ENCODE assay signal across 9 cellular contexts in the genomic region with DNA sequence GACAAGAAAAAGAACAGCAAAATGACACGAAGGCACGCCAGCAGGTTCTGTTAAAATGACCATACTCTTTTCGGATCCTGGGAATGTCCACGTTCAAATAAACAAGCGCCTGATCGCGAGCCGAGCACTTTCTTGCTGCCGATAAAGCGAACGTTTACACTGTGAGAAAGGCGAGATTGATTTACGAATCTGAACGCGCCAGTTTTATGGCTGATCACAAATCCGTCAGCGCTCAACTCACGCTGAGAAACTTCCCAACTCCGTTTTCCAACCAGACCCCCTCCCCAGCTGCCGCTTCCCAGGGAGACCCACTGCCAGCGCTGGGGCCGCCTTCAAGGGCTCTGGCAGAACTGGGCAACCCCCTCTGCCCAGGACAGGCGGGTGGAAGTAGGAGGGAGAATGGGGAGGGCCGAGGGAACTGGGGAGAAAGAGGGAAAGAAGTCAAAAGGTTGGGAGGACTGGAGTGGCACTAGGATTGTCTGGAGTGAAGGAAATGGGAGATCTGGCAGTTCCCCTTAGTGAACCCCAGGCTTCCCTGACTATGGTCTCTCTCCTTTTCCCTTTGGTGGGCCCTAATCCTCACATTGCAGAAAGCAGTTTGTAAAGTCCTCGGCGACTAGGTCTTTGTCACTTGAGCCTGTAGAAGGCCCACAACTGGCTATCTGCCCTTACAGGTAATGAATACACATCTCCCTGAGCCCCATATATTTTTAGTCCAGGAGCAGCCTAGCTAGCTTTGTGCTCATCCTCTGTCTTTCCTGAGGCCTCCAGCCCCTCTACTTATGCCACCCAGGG. TPM values are rescaled to one million over a fixed set of nuclear protein-coding genes. Genes with fewer than 3 reads are reported as not detected.
DNase-seq lines count a peak whose midpoint lies in the region; ATAC-seq, FAIRE-seq and TF ChIP-seq lines count a peak whose summit lies in the region.
"Had no signal": no experiment of that assay in that cellular context is flagged by ENCODE, and none has a peak within 500 bp of the region (broad histone marks: within the 10 kb centered on the region; RNA-seq: fewer than 3 reads in every experiment).

No MANE protein-coding gene starts in this region.

- ATAC-seq in gastroesophageal sphincter = no peak

- TF ChIP-seq CTCF in gastroesophageal sphincter (IDR thresholded peaks at IDR 0.05) = no peak
- TF ChIP-seq CTCF in spleen (IDR thresholded peaks at IDR 0.05 in 8 of 11, conservative IDR thresholded peaks at IDR 0.05 in 3 of 11) = no peak

- H3K27me3 ChIP-seq in gastroesophageal sphincter (no peaks in the 10 kb centered on the region), spleen (replicated peaks in 1 of 7) (peaks cover 0 to 59% (median 18%) of the 10 kb centered on the region in 7 donors)

- H3K4me3 ChIP-seq in gastroesophageal sphincter (peak overlapping the region; percentile 27 to 81), spleen (peak overlapping the region in 2 of 8 donors; percentile 10 to 27)

- peak overlapping the region; percentile 97 to 98 (median 97) for H3K27ac ChIP-seq in gastroesophageal sphincter
- H3K27ac ChIP-seq in spleen = peak overlapping the region; percentile 42 to 89 (median 72)

- 16 to 29% methylated on average over 21 to 22 of the region's 26 CpGs for WGBS in gastroesophageal sphincter (ENCODE audit: low coverage in 1 of 2), 2 donors
- 64 to 74% (median 70%) methylated on average over 26 of the region's 26 CpGs for WGBS in spleen, 5 donors

- intact Hi-C loops in spleen (cut with DNase I; ENCODE audit: low total_unique reads) = no loop called here

- TF ChIP-seq POLR2A in gastroesophageal sphincter (IDR thresholded peaks at IDR 0.05) (no peak), spleen (IDR thresholded peaks at IDR 0.05) (no peak)

- no peak for DNase-seq in spleen
- no peak for DNase-seq in KBM-7
- DNase-seq in mesenteric fat pad (ENCODE audit: low spot score) = no peak
- no peak for DNase-seq in NCI-H524 treated with DMSO at 0.1 percent for 48 hours (lab: John Stamatoyannopoulos, UW)
- DNase-seq: NCI-H510A treated with DMSO at 0.1 percent for 48 hours had no signal

- peak; percentile 23 for FAIRE-seq in TTC549 (lab: Jason Lieb, UNC)
- FAIRE-seq: D721Med had no signal

- H3K4me1 ChIP-seq in gastroesophageal sphincter (peaks cover 25 to 100% (median 38%) of the 10 kb centered on the region in 3 donors), spleen (peaks cover 0 to 50% (median 17%) of the 10 kb centered on the region in 6 donors)

- TF ChIP-seq EP300 in gastroesophageal sphincter (IDR thresholded peaks at IDR 0.05) = no peak

- no peaks in the 10 kb centered on the region for H3K36me3 ChIP-seq in gastroesophageal sphincter
- H3K36me3 ChIP-seq in spleen = no peaks in the 10 kb centered on the region

- H3K9me3 ChIP-seq in gastroesophageal sphincter (no peaks in the 10 kb centered on the region), spleen (no peaks in the 10 kb centered on the region)

- in situ Hi-C loops in KBM-7 (cut with MboI; ENCODE audit: low pct_unique_long_range_greater_than_20kb, low sequenced_read_pairs) = no loop called here

RNA-seq across cellular contexts. Expression of gene HOXB4, which starts 6.9 kb away (rescaled TPM):
- total RNA-seq in gastroesophageal sphincter (10 to 100 TPM in 1 of 4 donors, 1 to 10 TPM in 3; 3.0 to 12.9 (median 6.9) TPM), spleen (1 to 10 TPM; 1.9 to 6.4 (median 3.6) TPM), mesenteric fat pad (5.7 TPM)
- polyA plus RNA-seq in spleen = 1 to 10 TPM; 2.3 to 2.7 (median 2.4) TPM

RNA-seq across cellular contexts. Expression of gene HOXB3, which starts 18.8 kb away (rescaled TPM):
- 10 to 100 TPM; 11.4 to 48.7 (median 24.2) TPM for total RNA-seq in gastroesophageal sphincter
- total RNA-seq in spleen = 10 to 100 TPM in 4 of 7 donors, 1 to 10 TPM in 3; 6.8 to 23.1 (median 10.4) TPM
- polyA plus RNA-seq in spleen = 1 to 10 TPM; 3.6 to 7.8 (median 6.5) TPM
- total RNA-seq in mesenteric fat pad = 12.6 TPM

RNA-seq across cellular contexts. Expression of gene HOXB5, which starts 22.4 kb away (rescaled TPM):
- total RNA-seq in gastroesophageal sphincter (1 to 10 TPM in 3 of 4 donors, under 1 TPM in 1; 0.27 to 2.7 (median 1.4) TPM), spleen (1 to 10 TPM in 3 of 7 donors, under 1 TPM in 4; 0.43 to 2.6 (median 0.67) TPM), mesenteric fat pad (2.0 TPM)
- polyA plus RNA-seq in spleen = 1 to 10 TPM in 2 of 3 donors, under 1 TPM in 1; 0.91 to 1.5 (median 1.3) TPM
- total RNA-seq: mononuclear cell had no signal

RNA-seq across cellular contexts. Expression of gene HOXB2, which starts 26.3 kb away (rescaled TPM):
- total RNA-seq in gastroesophageal sphincter = 10 to 100 TPM; 28.7 to 65.2 (median 38.8) TPM
- total RNA-seq in spleen = 10 to 100 TPM in 4 of 7 donors, 1 to 10 TPM in 3; 5.9 to 21.9 (median 10.2) TPM
- 1 to 10 TPM; 7.2 to 8.2 (median 8.0) TPM for polyA plus RNA-seq in spleen
- total RNA-seq in mesenteric fat pad = 19.3 TPM

RNA-seq across cellular contexts. Expression of gene HOXB6, which starts 33.6 kb away (rescaled TPM):
- 10 to 100 TPM in 1 of 4 donors, 1 to 10 TPM in 3; 4.9 to 40.1 (median 5.1) TPM for total RNA-seq in gastroesophageal sphincter
- 1 to 10 TPM; 1.2 to 4.5 (median 3.3) TPM for total RNA-seq in spleen
- 1 to 10 TPM; 1.7 to 3.4 (median 2.1) TPM for polyA plus RNA-seq in spleen
- 8.9 TPM for total RNA-seq in mesenteric fat pad
- total RNA-seq: mononuclear cell had no signal
